In genomic region chr16:50722960-50723359, GRCh38 we compare ENCODE assay signal across 27 cellular contexts. TPM values are rescaled to one million over a fixed set of nuclear protein-coding genes. Genes with fewer than 3 reads are reported as not detected.
"Had no signal": no experiment of that assay in that cellular context is flagged by ENCODE, and none has a peak within 500 bp of the region (broad histone marks: within the 10 kb centered on the region; RNA-seq: fewer than 3 reads in every experiment).

No MANE protein-coding gene starts in this region.

- H3K27me3 Mint-ChIP-seq: activated CD4-positive, alpha-beta T cell treated with anti-CD3 and anti-CD28 coated beads, Interleukin-2, amount 10 ng/mL, durations not matched to agents 24 days and 14 days; activated naive CD8-positive, alpha-beta T cell treated with anti-CD3 and anti-CD28 coated beads, Interleukin-2, amount 10 ng/mL, durations not matched to agents 7 days and 5 days; stimulated activated naive CD8-positive, alpha-beta T cell treated with anti-CD3 and anti-CD28 coated beads, Interleukin-15, Interleukin-2, amounts not matched to agents 100 ng/mL and 50 ng/mL, for 24 hours had no signal

- DNase-seq: activated CD4-positive, alpha-beta T cell treated with anti-CD3 and anti-CD28 coated beads, Interleukin-2, amount 10 ng/mL, durations not matched to agents 24 days and 14 days; activated CD8-positive, alpha-beta memory T cell treated with anti-CD3 and anti-CD28 coated beads for 24 hours; activated naive CD4-positive, alpha-beta T cell; activated naive CD8-positive, alpha-beta T cell treated with anti-CD3 and anti-CD28 coated beads, Interleukin-2, amount 10 ng/mL, durations not matched to agents 7 days and 5 days; amniotic stem cell; central memory CD4-positive, alpha-beta T cell; dermis blood vessel endothelial cell; effector CD4-positive, alpha-beta T cell; left cardiac atrium; left ventricle myocardium superior; mucosa of descending colon; nephron progenitor cell; right lobe of liver; stimulated activated CD4-positive, alpha-beta T cell treated with anti-CD3 and anti-CD28 coated beads, Interleukin-2, amount 100 ng/mL, for 48 hours; SW 1271; T1000; trophoblast cell; WERI-Rb-1 had no signal

- H3K4me3 Mint-ChIP-seq: activated CD4-positive, alpha-beta T cell treated with anti-CD3 and anti-CD28 coated beads, Interleukin-2, amount 10 ng/mL, durations not matched to agents 24 days and 14 days; activated naive CD8-positive, alpha-beta T cell treated with anti-CD3 and anti-CD28 coated beads, Interleukin-2, amount 10 ng/mL, durations not matched to agents 7 days and 5 days; nephron progenitor cell; stimulated activated naive CD8-positive, alpha-beta T cell treated with anti-CD3 and anti-CD28 coated beads, Interleukin-15, Interleukin-2, amounts not matched to agents 100 ng/mL and 50 ng/mL, for 24 hours; T-helper 1 cell treated with Interleukin-12 subunit alpha and Interleukin-12 subunit beta and Interleukin-4 antibody, amounts not matched to agents 30 μg/mL and 1 μg/mL, for 36 hours had no signal

- H3K27ac Mint-ChIP-seq: activated CD4-positive, alpha-beta T cell treated with anti-CD3 and anti-CD28 coated beads, Interleukin-2, amount 10 ng/mL, durations not matched to agents 24 days and 14 days; activated naive CD8-positive, alpha-beta T cell treated with anti-CD3 and anti-CD28 coated beads, Interleukin-2, amount 10 ng/mL, durations not matched to agents 7 days and 5 days; nephron progenitor cell had no signal

- ATAC-seq: activated CD4-positive, CD25-positive, alpha-beta regulatory T cell treated with anti-CD3 and anti-CD28 coated beads, Interleukin-2, amount 50 U/mL, for 24 hours; gastroesophageal sphincter; left cardiac atrium; left ventricle myocardium superior; mucosa of descending colon had no signal

RNA-seq across cellular contexts. Expression of gene NOD2, which starts 29.6 kb away (rescaled TPM):
- total RNA-seq: fibroblast of villous mesenchyme, osteocyte had no signal

RNA-seq across cellular contexts. Expression of gene SNX20, which starts 41.8 kb away (rescaled TPM):
- total RNA-seq: fibroblast of lung, fibroblast of villous mesenchyme, hepatocyte, osteocyte, renal cortical epithelial cell had no signal
